Comparison of ENCODE assay signal across 29 cellular contexts in the genomic region with DNA sequence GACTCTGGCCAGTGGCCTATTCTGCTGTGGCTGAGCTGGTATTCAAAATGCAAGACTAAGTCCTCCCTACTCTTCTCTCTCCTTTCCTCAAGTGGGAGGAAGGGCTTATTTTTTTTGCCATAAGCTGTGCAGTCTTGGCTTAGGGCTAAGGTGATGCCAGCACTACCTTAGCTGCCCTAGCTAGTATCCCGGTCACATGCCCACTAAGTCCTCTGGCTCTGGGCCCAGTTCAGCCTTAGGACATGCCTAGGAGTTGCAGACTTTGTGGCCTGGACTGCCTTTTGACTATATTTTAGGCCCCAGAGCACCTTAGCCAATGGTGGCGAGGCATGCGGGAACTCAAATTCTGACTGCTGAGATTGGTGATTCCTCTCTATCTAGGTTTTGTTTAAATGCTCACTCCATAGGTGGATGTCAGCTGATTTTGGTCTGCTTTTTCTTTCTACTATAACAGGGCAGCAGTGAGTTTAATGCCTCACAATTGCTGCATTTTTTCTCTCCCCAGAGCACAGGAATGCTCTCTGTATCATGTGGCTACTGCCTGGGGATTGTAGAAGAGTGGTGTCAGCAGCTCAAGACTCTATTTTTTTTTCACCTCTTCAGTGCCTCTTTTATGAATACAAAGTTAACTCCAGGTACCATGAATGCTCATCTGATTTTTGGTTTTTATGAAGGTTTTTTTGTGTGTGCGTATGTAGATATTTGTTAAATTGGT.
"Had no signal": no experiment of that assay in that cellular context is flagged by ENCODE, and none has a peak within 500 bp of the region (broad histone marks: within the 10 kb centered on the region; RNA-seq: fewer than 3 reads in every experiment).

No MANE protein-coding gene starts in this region.

- H3K27me3 ChIP-seq: adrenal gland, cardiac muscle cell, SJCRH30 had no signal

- H3K4me3 Mint-ChIP-seq: activated CD4-positive, alpha-beta T cell treated with anti-CD3 and anti-CD28 coated beads, Interleukin-2, amount 10 ng/mL, durations not matched to agents 24 days and 14 days; activated CD8-positive, alpha-beta T cell treated with anti-CD3 and anti-CD28 coated beads, Interleukin-2, amount 10 ng/mL, durations not matched to agents 7 days and 5 days; activated naive CD4-positive, alpha-beta T cell treated with anti-CD3 and anti-CD28 coated beads for 36 hours; activated T-cell treated with anti-CD3 and anti-CD28 coated beads, Interleukin-2, amount 50 U/mL, for 24 hours; central memory CD8-positive, alpha-beta T cell had no signal

- H3K27ac Mint-ChIP-seq: activated CD4-positive, alpha-beta T cell treated with anti-CD3 and anti-CD28 coated beads, Interleukin-2, amount 10 ng/mL, durations not matched to agents 24 days and 14 days; activated CD8-positive, alpha-beta T cell treated with anti-CD3 and anti-CD28 coated beads, Interleukin-2, amount 10 ng/mL, durations not matched to agents 7 days and 5 days; activated naive CD4-positive, alpha-beta T cell treated with anti-CD3 and anti-CD28 coated beads for 36 hours; activated naive CD4-positive, alpha-beta T cell treated with anti-CD3 and anti-CD28 coated beads, Interleukin-2, amount 50 U/mL, for 72 hours; activated T-cell treated with anti-CD3 and anti-CD28 coated beads, Interleukin-2, amount 50 U/mL, for 24 hours; activated T-helper 2 cell treated with anti-CD3 and anti-CD28 coated beads, Interferon-gamma antibody, Interleukin-2, Interleukin-4, amounts not matched to agents 10 μg/mL and 5 μg/mL and 100 μg/mL, durations not matched to agents 14 hours and 24 hours and 36 hours had no signal

- H3K27me3 Mint-ChIP-seq: activated CD4-positive, alpha-beta T cell treated with anti-CD3 and anti-CD28 coated beads, Interleukin-2, amount 10 ng/mL, durations not matched to agents 24 days and 14 days; activated T-cell treated with anti-CD3 and anti-CD28 coated beads, Interleukin-2, amount 50 U/mL, for 24 hours; central memory CD8-positive, alpha-beta T cell had no signal

- H3K4me3 ChIP-seq: adrenal gland, cardiac muscle cell, SJCRH30, SK-N-MC had no signal

- ATAC-seq: activated CD8-positive, alpha-beta T cell treated with anti-CD3 and anti-CD28 coated beads, Interleukin-2, amount 10 ng/mL, durations not matched to agents 7 days and 5 days; activated naive CD4-positive, alpha-beta T cell treated with anti-CD3 and anti-CD28 coated beads, Interleukin-2, amount 50 U/mL, for 72 hours; Panc1 had no signal

- H3K36me3 ChIP-seq: adrenal gland, cardiac muscle cell, SJCRH30, WERI-Rb-1 had no signal

- H3K4me1 ChIP-seq: adrenal gland, SJCRH30 had no signal

- H3K4me1 Mint-ChIP-seq: activated CD4-positive, alpha-beta T cell treated with anti-CD3 and anti-CD28 coated beads, Interleukin-2, amount 10 ng/mL, durations not matched to agents 24 days and 14 days; central memory CD8-positive, alpha-beta T cell had no signal

- H3K9me3 ChIP-seq: SJCRH30 had no signal

- H3K27ac ChIP-seq: adrenal gland, cardiac muscle cell, SJCRH30, SK-N-MC, WERI-Rb-1 had no signal

- DNase-seq: activated CD4-positive, alpha-beta T cell treated with anti-CD3 and anti-CD28 coated beads, Interleukin-2, amount 10 ng/mL, durations not matched to agents 24 days and 14 days; activated CD4-positive, alpha-beta T cell treated with anti-CD3 and anti-CD28 coated beads, Interleukin-2, amount 50 U/mL, for 48 hours; activated CD8-positive, alpha-beta T cell treated with anti-CD3 and anti-CD28 coated beads, Interleukin-2, amount 10 ng/mL, durations not matched to agents 7 days and 5 days; activated gamma-delta T cell; activated naive CD4-positive, alpha-beta T cell treated with anti-CD3 and anti-CD28 coated beads for 36 hours; activated T-cell treated with anti-CD3 and anti-CD28 coated beads, Interleukin-2, amount 50 U/mL, for 24 hours; adrenal gland; aorta; NCI-H1092 treated with DMSO at 0.1 percent for 48 hours; NCI-H1417; NCI-H146; NCI-H187; NCI-H2029 treated with DMSO at 0.1 percent for 48 hours; NCI-H2171 treated with DMSO at 0.1 percent for 48 hours; NCI-H2227 treated with DMSO at 0.1 percent for 48 hours; NCI-H446 treated with DMSO at 0.1 percent for 48 hours; NCI-H524; NCI-H69; NCI-H82; SHP77; SJCRH30; T1000; WERI-Rb-1 had no signal
